In genomic region chr3:14344351-14344750, GRCh38 we compare ENCODE assay signal across 1 cellular context.
TF ChIP-seq lines count a peak whose summit lies in the region.

No MANE protein-coding gene starts in this region.

TF ChIP-seq in IMR-90, 13 proteins besides CTCF, POLR2A, EP300 and RAD21 (continued from another document):
- no peak for TF ChIP-seq ELK1 (IDR thresholded peaks at IDR 0.05; ENCODE audit: borderline replicate concordance, low read depth, low read length)
- TF ChIP-seq BHLHE40 (IDR thresholded peaks at IDR 0.05; ENCODE audit: low read depth, low read length) = no peak
- no peak for TF ChIP-seq NFE2L2 (IDR thresholded peaks at IDR 0.05; ENCODE audit: low read depth, low read length)
- TF ChIP-seq, protein P1, sequence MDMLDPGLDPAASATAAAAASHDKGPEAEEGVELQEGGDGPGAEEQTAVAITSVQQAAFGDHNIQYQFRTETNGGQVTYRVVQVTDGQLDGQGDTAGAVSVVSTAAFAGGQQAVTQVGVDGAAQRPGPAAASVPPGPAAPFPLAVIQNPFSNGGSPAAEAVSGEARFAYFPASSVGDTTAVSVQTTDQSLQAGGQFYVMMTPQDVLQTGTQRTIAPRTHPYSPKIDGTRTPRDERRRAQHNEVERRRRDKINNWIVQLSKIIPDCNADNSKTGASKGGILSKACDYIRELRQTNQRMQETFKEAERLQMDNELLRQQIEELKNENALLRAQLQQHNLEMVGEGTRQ (IDR thresholded peaks at IDR 0.05; ENCODE audit: low read depth, low read length) = no peak
- TF ChIP-seq MXI1 (IDR thresholded peaks at IDR 0.05; ENCODE audit: borderline replicate concordance, low read depth, low read length) = no peak
- TF ChIP-seq MAZ (IDR thresholded peaks at IDR 0.05; ENCODE audit: borderline replicate concordance, low read depth, low read length) = no peak
- TF ChIP-seq CHD1 (IDR thresholded peaks at IDR 0.05; ENCODE audit: low read depth, low read length) = no peak
- no peak for TF ChIP-seq RFX5 (IDR thresholded peaks at IDR 0.05; ENCODE audit: low read depth, low read length)
